8 cellular contexts compared by ENCODE assay signal in genomic region chr3:23810342-23811116, GRCh38. TPM values are rescaled to one million over a fixed set of nuclear protein-coding genes. Genes with fewer than 3 reads are reported as not detected.
DNase-seq lines count a peak whose midpoint lies in the region; ATAC-seq and TF ChIP-seq lines count a peak whose summit lies in the region.

No MANE protein-coding gene starts in this region.

- peak overlapping the region; percentile 97 for H3K4me3 Mint-ChIP-seq in CD8-positive, alpha-beta T cell
- peak overlapping the region; percentile 93 for H3K4me3 Mint-ChIP-seq in activated CD4-positive, alpha-beta T cell treated with anti-CD3 and anti-CD28 coated beads, Interleukin-2, amount 10 ng/mL, durations not matched to agents 7 days and 5 days

- peak overlapping the region; percentile 30 to 58 for H3K9ac ChIP-seq in liver (ENCODE audit: low read depth in 1 of 2, low read length in 2 of 2)

- no peaks in the 10 kb centered on the region for H3K27me3 Mint-ChIP-seq in CD8-positive, alpha-beta T cell (ENCODE audit: low read depth)
- H3K27me3 Mint-ChIP-seq in activated CD4-positive, alpha-beta T cell treated with anti-CD3 and anti-CD28 coated beads, Interleukin-2, amount 10 ng/mL, durations not matched to agents 7 days and 5 days, result peaks cover 2% of the 10 kb centered on the region

- H3K36me3 Mint-ChIP-seq in CD8-positive, alpha-beta T cell, result peaks cover 33% of the 10 kb centered on the region
- peaks cover 46% of the 10 kb centered on the region for H3K36me3 Mint-ChIP-seq in activated CD4-positive, alpha-beta T cell treated with anti-CD3 and anti-CD28 coated beads, Interleukin-2, amount 10 ng/mL, durations not matched to agents 7 days and 5 days (ENCODE audit: low read depth)

- ATAC-seq in CD8-positive, alpha-beta T cell, result peak; percentile 22
- ATAC-seq in GM21381 (IDR thresholded peaks at IDR 0.05; ENCODE audit: unreplicated experiment) (peak; percentile 34), HG02870 (IDR thresholded peaks at IDR 0.05; ENCODE audit: unreplicated experiment) (no peak)

- peak overlapping the region; percentile 95 for H3K27ac Mint-ChIP-seq in CD8-positive, alpha-beta T cell
- H3K27ac Mint-ChIP-seq in activated CD4-positive, alpha-beta T cell treated with anti-CD3 and anti-CD28 coated beads, Interleukin-2, amount 10 ng/mL, durations not matched to agents 7 days and 5 days, result peak overlapping the region; percentile 99

- H3K4me3 ChIP-seq in CD8-positive, alpha-beta T cell (ENCODE audit: low read depth, low read length), result peak overlapping the region; percentile 68
- H3K4me3 ChIP-seq in liver (ENCODE audit: low read depth in 1 of 3, low read length in 3 of 3), result peak overlapping the region; percentile 53 to 97 (median 68)

- CTCF ChIA-PET in CD8-positive, alpha-beta T cell (lab: Charles Lee), result interaction anchor here (1.2 kb wide), 1 partner anchor 19 kb away, joined by 5 read pairs; no protein-coding TSS in a partner anchor
- CTCF ChIA-PET in activated CD4-positive, alpha-beta T cell treated with anti-CD3 and anti-CD28 coated beads, Interleukin-2, amount 10 ng/mL, durations not matched to agents 7 days and 5 days (lab: Charles Lee), result interaction anchor here (1.0 kb wide), 1 partner anchor 36 kb away, joined by 3 read pairs; no protein-coding TSS in a partner anchor

- no peak for TF ChIP-seq CTCF in CD8-positive, alpha-beta T cell (IDR thresholded peaks at IDR 0.05)
- peak; percentile 6 for TF ChIP-seq CTCF in liver (IDR thresholded peaks at IDR 0.05; ENCODE audit: low read depth, low read length, missing input control)

- no peaks in the 10 kb centered on the region for H3K9me3 Mint-ChIP-seq in CD8-positive, alpha-beta T cell
- H3K9me3 Mint-ChIP-seq in activated CD4-positive, alpha-beta T cell treated with anti-CD3 and anti-CD28 coated beads, Interleukin-2, amount 10 ng/mL, durations not matched to agents 7 days and 5 days, result no peaks in the 10 kb centered on the region

- peaks cover 32% of the 10 kb centered on the region for H3K4me1 ChIP-seq in CD8-positive, alpha-beta T cell (ENCODE audit: insufficient read depth, low read length)
- H3K4me1 ChIP-seq in liver (ENCODE audit: control insufficient read depth in 4 of 4, insufficient read depth in 4 of 4, low read length in 3 of 4), result peaks cover 7 to 20% (median 14%) of the 10 kb centered on the region in 4 donors

- H3K27me3 ChIP-seq in CD8-positive, alpha-beta T cell (ENCODE audit: insufficient read depth, low read length), result no peaks in the 10 kb centered on the region
- no peaks in the 10 kb centered on the region for H3K27me3 ChIP-seq in liver (ENCODE audit: control insufficient read depth in 4 of 4, insufficient read depth in 4 of 4, low read length in 3 of 4)

- WGBS in liver, result under 1% methylated on average over 76 of the region's 76 CpGs

- H3K4me1 Mint-ChIP-seq in CD8-positive, alpha-beta T cell (ENCODE audit: low read depth), result peaks cover 63% of the 10 kb centered on the region
- peaks cover 61% of the 10 kb centered on the region for H3K4me1 Mint-ChIP-seq in activated CD4-positive, alpha-beta T cell treated with anti-CD3 and anti-CD28 coated beads, Interleukin-2, amount 10 ng/mL, durations not matched to agents 7 days and 5 days

- intact Hi-C loops in CD8-positive, alpha-beta T cell (cut with DNase I, micrococcal nuclease), result no loop called here

- H3K27ac ChIP-seq in CD8-positive, alpha-beta T cell (ENCODE audit: low read depth, low read length), result peak overlapping the region; percentile 43
- H3K27ac ChIP-seq in liver (ENCODE audit: low read depth in 1 of 2, low read length in 2 of 2), result peak overlapping the region; percentile 58 to 71

- peak in 6 of 7 experiments; percentile 7 to 62 (median 30) for DNase-seq in CD8-positive, alpha-beta T cell
- DNase-seq in LoVo (ENCODE audit: low spot score) (peak; percentile 53), dermis blood vessel endothelial cell (peak; percentile 54)
- DNase-seq in activated CD4-positive, alpha-beta T cell treated with anti-CD3 and anti-CD28 coated beads, Interleukin-2, amount 10 ng/mL, durations not matched to agents 7 days and 5 days, result peak; percentile 36
- peak; percentile 17 for DNase-seq in stimulated activated CD8-positive, alpha-beta memory T cell treated with anti-CD3 and anti-CD28 coated beads, Interleukin-12 subunit alpha, Interleukin-12 subunit beta, amount 100 ng/mL, for 4 hours (ENCODE audit: low read depth)

- H3K36me3 ChIP-seq in CD8-positive, alpha-beta T cell (ENCODE audit: insufficient read depth, low read length), result no peaks in the 10 kb centered on the region
- peaks cover 0 to 4% (median 2%) of the 10 kb centered on the region in 4 donors for H3K36me3 ChIP-seq in liver (ENCODE audit: control insufficient read depth in 4 of 4, insufficient read depth in 3 of 4, low read depth in 1 of 4, low read length in 3 of 4)

- POLR2A ChIA-PET in CD8-positive, alpha-beta T cell (lab: Charles Lee), result interaction anchor here (1.0 to 1.4 kb wide), 2 partner anchors 17 to 106 kb away, joined by 3 to 7 read pairs; partner anchors contain the start of genes NKIRAS1 and RPL15
- POLR2A ChIA-PET in activated CD4-positive, alpha-beta T cell treated with anti-CD3 and anti-CD28 coated beads, Interleukin-2, amount 10 ng/mL, durations not matched to agents 7 days and 5 days (lab: Charles Lee), result interaction anchor here (0.5 to 2.2 kb wide), 2 partner anchors 106 to 145 kb away, joined by 4 to 6 read pairs; partner anchors contain the start of genes NKIRAS1 and RPL15

- TF ChIP-seq RAD21 in liver (IDR thresholded peaks at IDR 0.05), result no peak

- no peaks in the 10 kb centered on the region for H3K9me3 ChIP-seq in CD8-positive, alpha-beta T cell (ENCODE audit: low read length)
- no peaks in the 10 kb centered on the region for H3K9me3 ChIP-seq in liver (ENCODE audit: control insufficient read depth in 4 of 4, low read length in 3 of 4)

TF ChIP-seq in liver, 16 proteins besides CTCF, POLR2A, EP300 and RAD21:
- TF ChIP-seq YY1 (IDR thresholded peaks at IDR 0.05), result peak; percentile 71
- no peak for TF ChIP-seq ZBTB33 (IDR thresholded peaks at IDR 0.05)
- TF ChIP-seq EGR1 (IDR thresholded peaks at IDR 0.05; ENCODE audit: low read depth in 2 of 2), result no peak
- TF ChIP-seq FOXA1 (IDR thresholded peaks at IDR 0.05), result no peak
- peak in 1 of 2 donors; percentile 11 for TF ChIP-seq HNF4A (conservative IDR thresholded peaks at IDR 0.05)

RNA-seq across cellular contexts. Expression of gene UBE2E1, which starts 4.8 kb away (rescaled TPM):
- total RNA-seq in CD8-positive, alpha-beta T cell, result 10 to 100 TPM; 39.8 to 40.6 TPM
- 10 to 100 TPM; 65.5 to 66.1 TPM for total RNA-seq in activated CD4-positive, alpha-beta T cell treated with anti-CD3 and anti-CD28 coated beads, Interleukin-2, amount 10 ng/mL, durations not matched to agents 7 days and 5 days
- total RNA-seq in dermis blood vessel endothelial cell (137 and 152 TPM in 2 replicates), liver (10 to 100 TPM; 26.6 to 31.8 TPM)
- polyA plus RNA-seq in liver, result 10 to 100 TPM in 1 of 2 donors, 1 to 10 TPM in 1; 6.6 to 24.2 TPM
